5 cellular contexts compared by ENCODE assay signal in the genomic region with DNA sequence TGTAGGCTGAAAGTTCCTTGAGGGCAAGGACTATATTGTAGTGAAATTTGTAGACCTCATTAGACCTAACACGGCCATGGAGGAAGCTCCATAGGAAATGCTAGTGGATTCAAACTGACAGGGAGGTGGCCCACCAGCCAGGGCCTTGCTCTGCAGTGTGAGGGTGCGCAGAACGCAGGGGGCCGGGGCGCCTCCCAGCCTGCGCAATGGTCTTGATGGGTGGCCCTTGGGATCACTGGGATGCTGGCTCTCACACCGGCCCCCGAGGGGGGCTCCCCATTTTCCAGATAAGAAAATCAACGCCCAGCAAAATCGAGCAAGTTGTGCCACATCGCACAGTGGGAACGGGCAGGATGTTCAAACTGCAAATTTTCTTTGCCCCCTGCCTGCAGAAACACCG.
"Had no signal": no experiment of that assay in that cellular context is flagged by ENCODE, and none has a peak within 500 bp of the region (broad histone marks: within the 10 kb centered on the region; RNA-seq: fewer than 3 reads in every experiment).

No MANE protein-coding gene starts in this region.

- H3K27ac ChIP-seq: HL-60 had no signal

- DNase-seq: IMR-90, KBM-7, KG1 had no signal

- H3K4me3 ChIP-seq: K562 had no signal
